In the genomic region with DNA sequence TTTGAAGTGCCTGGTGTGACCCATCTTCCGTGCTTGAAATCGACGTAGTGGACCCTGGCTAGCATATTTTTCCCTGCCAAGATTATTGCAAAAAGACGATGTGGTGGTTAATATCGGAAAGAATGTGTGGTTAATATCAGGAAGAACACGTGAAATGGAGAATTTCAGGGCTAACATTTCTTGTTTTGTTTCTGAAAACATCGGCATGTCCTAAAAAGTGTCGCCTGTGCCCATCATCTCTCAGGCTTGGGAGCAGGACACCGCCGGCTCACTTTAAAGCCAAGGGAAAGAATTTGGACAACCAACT, we compare ENCODE assay signal across 8 cellular contexts. TPM values are rescaled to one million over a fixed set of nuclear protein-coding genes. Genes with fewer than 3 reads are reported as not detected.
DNase-seq lines count a peak whose midpoint lies in the region; ATAC-seq, FAIRE-seq and TF ChIP-seq lines count a peak whose summit lies in the region.

No MANE protein-coding gene starts in this region.

- 9% methylated on average over 10 of the region's 10 CpGs for WGBS in esophagus muscularis mucosa

- no peak for FAIRE-seq in GM12892 (lab: Jason Lieb, UNC)

- H3K27me3 ChIP-seq in DND-41 (ENCODE audit: insufficient read depth, low read length, poor library complexity) (no peaks in the 10 kb centered on the region), RWPE2 (ENCODE audit: insufficient read depth, poor library complexity, severe bottlenecking) (no peaks in the 10 kb centered on the region), esophagus muscularis mucosa (peaks cover 0 to 2% (median 0%) of the 10 kb centered on the region in 4 donors), rectal smooth muscle tissue (ENCODE audit: control insufficient read depth, insufficient read depth, low read length) (peaks cover 2% of the 10 kb centered on the region)

- H3K4me1 ChIP-seq in DND-41 (ENCODE audit: insufficient read depth, low read length) (peaks cover 26% of the 10 kb centered on the region), RWPE2 (ENCODE audit: insufficient read depth, poor library complexity, severe bottlenecking) (no peaks in the 10 kb centered on the region), esophagus muscularis mucosa (peaks cover 18 to 25% (median 22%) of the 10 kb centered on the region in 4 donors), rectal smooth muscle tissue (ENCODE audit: control insufficient read depth, insufficient read depth, low read length) (peaks cover 7% of the 10 kb centered on the region)

- H3K4me3 ChIP-seq in DND-41 (ENCODE audit: low read depth in 1 of 2, low read length in 2 of 2) (peak overlapping the region in 1 of 2 experiments; percentile 68; a peak in 2 of 4 replicates), RWPE2 (ENCODE audit: severe bottlenecking) (peak overlapping the region; percentile 65), esophagus muscularis mucosa (peak overlapping the region; percentile 65 to 83 (median 66)), rectal smooth muscle tissue (ENCODE audit: low read length) (peak overlapping the region; percentile 38)

- H3K9me3 ChIP-seq in DND-41 (ENCODE audit: insufficient read depth, low read length, severe bottlenecking) = no peaks in the 10 kb centered on the region
- H3K9me3 ChIP-seq in RWPE2 (ENCODE audit: severe bottlenecking) = no peaks in the 10 kb centered on the region
- H3K9me3 ChIP-seq in esophagus muscularis mucosa = no peaks in the 10 kb centered on the region

- H3K9ac ChIP-seq in DND-41 (ENCODE audit: low read depth, low read length) (peak overlapping the region; percentile 74), rectal smooth muscle tissue (ENCODE audit: low read length) (no peak overlapping the region)

- no peak for ATAC-seq in DND-41 (ENCODE audit: insufficient read depth, low read depth)
- no peak for ATAC-seq in RWPE2 (ENCODE audit: low read depth)
- ATAC-seq in GM21390 (IDR thresholded peaks at IDR 0.05; ENCODE audit: unreplicated experiment) = no peak

- H2AFZ ChIP-seq in DND-41 (ENCODE audit: low read depth, low read length) = peak overlapping the region; percentile 99

- DNase-seq in DND-41 (no peak), RWPE2 (ENCODE audit: low spot score) (no peak), esophagus muscularis mucosa (ENCODE audit: extremely low spot score) (no peak), GM12892 (ENCODE audit: insufficient read length) (no peak), NCI-H2227 (lab: John Stamatoyannopoulos, UW; ENCODE audit: unreplicated experiment) (no peak), NCI-H146 (lab: John Stamatoyannopoulos, UW) (no peak)

- peaks cover 28% of the 10 kb centered on the region for H3K36me3 ChIP-seq in DND-41 (ENCODE audit: insufficient read depth, low read length)
- peaks cover 18% of the 10 kb centered on the region for H3K36me3 ChIP-seq in RWPE2 (ENCODE audit: low read depth)
- H3K36me3 ChIP-seq in esophagus muscularis mucosa = peaks cover 0 to 11% (median 3%) of the 10 kb centered on the region in 4 donors
- H3K36me3 ChIP-seq in rectal smooth muscle tissue (ENCODE audit: control insufficient read depth, insufficient read depth, low read length) = no peaks in the 10 kb centered on the region

- H3K27ac ChIP-seq in DND-41 (ENCODE audit: low read length) = peak overlapping the region; percentile 71
- peak overlapping the region; percentile 35 for H3K27ac ChIP-seq in RWPE2 (ENCODE audit: poor library complexity, severe bottlenecking)
- peak overlapping the region; percentile 92 to 98 (median 96) for H3K27ac ChIP-seq in esophagus muscularis mucosa (replicated peaks in 1 of 4)
- no peak overlapping the region for H3K27ac ChIP-seq in rectal smooth muscle tissue (ENCODE audit: low read depth, low read length)

- TF ChIP-seq CTCF in DND-41 (IDR thresholded peaks at IDR 0.05; ENCODE audit: borderline replicate concordance, extremely low read depth, low read length, poor library complexity, severe bottlenecking) = no peak
- TF ChIP-seq CTCF in RWPE2 (IDR thresholded peaks at IDR 0.05; ENCODE audit: poor library complexity, severe bottlenecking) = no peak
- no peak for TF ChIP-seq CTCF in esophagus muscularis mucosa (IDR thresholded peaks at IDR 0.05)

- peak overlapping the region; percentile 85 for H3K4me2 ChIP-seq in DND-41 (ENCODE audit: insufficient read depth, low read length)

- no peak for TF ChIP-seq EP300 in esophagus muscularis mucosa (IDR thresholded peaks at IDR 0.05)

- peaks cover 26% of the 10 kb centered on the region for H4K20me1 ChIP-seq in DND-41 (ENCODE audit: insufficient read depth, low read length)

- intact Hi-C loops in esophagus muscularis mucosa (cut with DNase I) = no loop called here

- no peak for TF ChIP-seq POLR2A in esophagus muscularis mucosa (IDR thresholded peaks at IDR 0.05; ENCODE audit: low read depth)
- TF ChIP-seq POLR2A in GM12892 (IDR thresholded peaks at IDR 0.05; ENCODE audit: low read depth, low read length) = no peak

- H3K79me2 ChIP-seq in DND-41 (ENCODE audit: insufficient read depth, low read length) = peaks cover 11% of the 10 kb centered on the region

RNA-seq across cellular contexts. Expression of gene DCXR, which starts 0.3 kb away (rescaled TPM):
- 100 to 1,000 TPM in 2 of 4 donors, 10 to 100 TPM in 2; 78.6 to 135 (median 102) TPM for total RNA-seq in esophagus muscularis mucosa
- 55.0 TPM for polyA plus RNA-seq in GM12892 (2012; ENCODE audit: missing spikeins)

RNA-seq across cellular contexts. Expression of gene RAC3, which starts 6.4 kb away (rescaled TPM):
- 1 to 10 TPM; 1.8 to 2.5 (median 2.2) TPM for total RNA-seq in esophagus muscularis mucosa
- 2.2 TPM for polyA plus RNA-seq in GM12892 (2012; ENCODE audit: missing spikeins)

RNA-seq across cellular contexts. Expression of gene RFNG, which starts 13.8 kb away (rescaled TPM):
- total RNA-seq in esophagus muscularis mucosa = 10 to 100 TPM; 32.4 to 54.8 (median 42.5) TPM
- polyA plus RNA-seq in GM12892 (2012; ENCODE audit: missing spikeins) = 7.1 TPM

RNA-seq across cellular contexts. Expression of gene GPS1, which starts 13.9 kb away (rescaled TPM):
- 100 to 1,000 TPM in 2 of 4 donors, 10 to 100 TPM in 2; 64.4 to 108 (median 85.4) TPM for total RNA-seq in esophagus muscularis mucosa
- polyA plus RNA-seq in GM12892 (2012; ENCODE audit: missing spikeins) = 34.6 TPM

RNA-seq across cellular contexts. Expression of gene LRRC45, which starts 14.7 kb away (rescaled TPM):
- 10 to 100 TPM in 2 of 4 donors, 1 to 10 TPM in 2; 6.6 to 15.8 (median 11.5) TPM for total RNA-seq in esophagus muscularis mucosa
- polyA plus RNA-seq in GM12892 (2012; ENCODE audit: missing spikeins) = 10.8 TPM
